In genomic region chr2:1656326-1656960, GRCh38 we compare ENCODE assay signal across 13 cellular contexts.
A peak's percentile ranks its signal among the peaks of the same experiment; 100 is the strongest.
DNase-seq lines count a peak whose midpoint lies in the region; ATAC-seq, FAIRE-seq and TF ChIP-seq lines count a peak whose summit lies in the region.
"Had no signal": no experiment of that assay in that cellular context is flagged by ENCODE, and none has a peak within 500 bp of the region (broad histone marks: within the 10 kb centered on the region; RNA-seq: fewer than 3 reads in every experiment).

No MANE protein-coding gene starts in this region.

- H3K36me3 ChIP-seq in K562 (ENCODE audit: control insufficient read depth, insufficient read depth, low read length) (no peaks in the 10 kb centered on the region), osteoblast (ENCODE audit: insufficient read depth, low read length) (peaks cover 31% of the 10 kb centered on the region), tibial nerve (peaks cover 0 to 29% (median 0%) of the 10 kb centered on the region in 3 donors)

- DNase-seq in AG04450 (ENCODE audit: low read depth, low spot score) (no peak), K562 (ENCODE audit: extremely low read depth in 1 of 4, low spot score in 3 of 4) (no peak), osteoblast (ENCODE audit: insufficient read length, low spot score, missing footprints) (no peak), tibial nerve (ENCODE audit: low spot score in 2 of 2) (no peak), NCI-H2081 (lab: John Stamatoyannopoulos, UW) (no peak)
- DNase-seq in effector CD4-positive, alpha-beta T cell, result no peak
- DNase-seq: AML-193, DMS79 treated with DMSO at 0.1 percent for 48 hours, NCI-H146, nucleus accumbens had no signal

- no TSS peak for BruUV-seq in K562 (replicated peaks; lab: Mats Ljungman, UMichigan)

- H3K9ac ChIP-seq in K562 (ENCODE audit: insufficient read depth in 1 of 2, low read depth in 2 of 2, low read length in 2 of 2), result no peak overlapping the region
- H3K9ac ChIP-seq: KMS-11 had no signal

- no peaks in the 10 kb centered on the region for H3K9me1 ChIP-seq in K562 (ENCODE audit: control insufficient read depth, insufficient read depth, low read length)

- peak; percentile 2 for ATAC-seq in HG02885 (IDR thresholded peaks at IDR 0.05; ENCODE audit: poor library complexity, unreplicated experiment)
- ATAC-seq in K562, result peak; percentile 60
- ATAC-seq in GM19452 (IDR thresholded peaks at IDR 0.05; ENCODE audit: unreplicated experiment), result no peak

- POLR2A ChIA-PET in AG04450 (lab: Yijun Ruan, JAX), result no interaction called here
- POLR2A ChIA-PET in K562 (lab: Yijun Ruan, JAX), result no interaction called here

- no peaks in the 10 kb centered on the region; the same call in 1 of the 2 replicates for H4K20me1 ChIP-seq in K562 (replicated peaks; ENCODE audit: control insufficient read depth, insufficient read depth, low read length)
- no peaks in the 10 kb centered on the region for H4K20me1 ChIP-seq in osteoblast (ENCODE audit: insufficient read depth, low read length)

- no peak for TF ChIP-seq RAD21 in K562 (CRISPR knock-in tag; conservative IDR thresholded peaks at IDR 0.05 in 1 of 2, IDR thresholded peaks at IDR 0.05 in 1 of 2)

- TF ChIP-seq POLR2A in K562 (conservative IDR thresholded peaks at IDR 0.05) (no peak), tibial nerve (IDR thresholded peaks at IDR 0.05) (no peak)

- in situ Hi-C loops in K562 (cut with MboI), result no loop called here

- H3K27ac ChIP-seq in AG04450 (ENCODE audit: low read depth, low read length) (peak overlapping the region; percentile 39), K562 (ENCODE audit: extremely low read depth, low read depth, low read length) (no peak overlapping the region), osteoblast (ENCODE audit: low read depth, low read length) (peak overlapping the region; percentile 97), tibial nerve (peak overlapping the region in 2 of 4 donors; percentile 21 to 68)
- H3K27ac ChIP-seq: KMS-11 had no signal

- TF ChIP-seq EP300 in K562 (IDR thresholded peaks at IDR 0.05; ENCODE audit: low read length) (no peak), tibial nerve (IDR thresholded peaks at IDR 0.05) (no peak)

- H3K4me3 ChIP-seq in AG04450 (ENCODE audit: low read depth, low read length) (no peak overlapping the region), K562 (no peak overlapping the region), osteoblast (ENCODE audit: insufficient read depth, low read length) (no peak overlapping the region), tibial nerve (no peak overlapping the region)

- H3K9me3 ChIP-seq in AG04450 (ENCODE audit: control insufficient read depth, insufficient read depth, low read length), result no peaks in the 10 kb centered on the region
- H3K9me3 ChIP-seq in K562 (replicated peaks; ENCODE audit: control insufficient read depth, insufficient read depth, low read depth, low read length), result no peaks in the 10 kb centered on the region
- H3K9me3 ChIP-seq in osteoblast (ENCODE audit: low read depth, low read length), result no peaks in the 10 kb centered on the region
- no peaks in the 10 kb centered on the region for H3K9me3 ChIP-seq in tibial nerve

- no peaks in the 10 kb centered on the region for H3K27me3 ChIP-seq in AG04450 (ENCODE audit: control insufficient read depth, insufficient read depth, low read length)
- H3K27me3 ChIP-seq in K562 (ENCODE audit: control insufficient read depth in 2 of 2, insufficient read depth in 2 of 2, low read length in 2 of 2), result peaks cover 4 to 17% of the 10 kb centered on the region in 2 experiments; a peak in 3 of 5 replicates
- no peaks in the 10 kb centered on the region for H3K27me3 ChIP-seq in osteoblast (ENCODE audit: insufficient read depth, low read length)
- H3K27me3 ChIP-seq in tibial nerve, result no peaks in the 10 kb centered on the region

- intact Hi-C loops in K562 (cut with micrococcal nuclease), result no loop called here

- H3K4me2 ChIP-seq in K562 (ENCODE audit: insufficient read depth, low read length) (no peak overlapping the region), osteoblast (ENCODE audit: insufficient read depth, low read length) (no peak overlapping the region)
- H3K4me2 ChIP-seq: KMS-11 had no signal

- CTCF ChIA-PET in AG04450 (lab: Charles Lee) (interaction anchor here (0.7 kb wide), 1 partner anchor 36 kb away, joined by 3 read pairs; no protein-coding TSS in a partner anchor), K562 (lab: Yijun Ruan, JAX; ENCODE audit: low intra/inter-chr PET ratio) (no interaction called here)

- no peak overlapping the region for H2AFZ ChIP-seq in K562 (ENCODE audit: low read depth, low read length)
- no peak overlapping the region for H2AFZ ChIP-seq in osteoblast (ENCODE audit: low read length)

- no peaks in the 10 kb centered on the region for H3K79me2 ChIP-seq in K562 (ENCODE audit: control insufficient read depth, insufficient read depth, low read length)
- peaks cover 4% of the 10 kb centered on the region for H3K79me2 ChIP-seq in osteoblast (ENCODE audit: insufficient read depth, low read length)

- TF ChIP-seq CTCF in AG04450 (IDR thresholded peaks at IDR 0.05; ENCODE audit: low read depth, low read length) (no peak), K562 (IDR thresholded peaks at IDR 0.05 in 2 of 3, conservative IDR thresholded peaks at IDR 0.05 in 1 of 3; ENCODE audit: insufficient read depth in 2 of 3, low read depth in 1 of 3, low read length in 3 of 3) (no peak), osteoblast (IDR thresholded peaks at IDR 0.05; ENCODE audit: extremely low read depth, low read depth, low read length) (no peak), tibial nerve (IDR thresholded peaks at IDR 0.05) (no peak)

- 12% methylated on average over 4 of the region's 6 CpGs for WGBS in K562 (ENCODE audit: insufficient coverage, low coverage, missing lambda C conversion rate)
- 87 to 90% methylated on average over 6 of the region's 6 CpGs for WGBS in tibial nerve, 2 donors

- H3K4me1 ChIP-seq in K562 (replicated peaks in 1 of 2; ENCODE audit: control insufficient read depth in 2 of 2, insufficient read depth in 2 of 2, low read length in 2 of 2) (no peaks in the 10 kb centered on the region), osteoblast (ENCODE audit: insufficient read depth, low read length) (peaks cover 45% of the 10 kb centered on the region), tibial nerve (peaks cover 0 to 37% (median 6%) of the 10 kb centered on the region in 4 donors)

- FAIRE-seq in K562 (lab: Jason Lieb, UNC), result no peak

TF ChIP-seq in K562, 482 proteins besides CTCF, POLR2A, EP300 and RAD21:
- TF ChIP-seq PRMT5 (CRISPR knock-in tag; IDR thresholded peaks at IDR 0.05) (no peak), ZNF140 (CRISPR knock-in tag; IDR thresholded peaks at IDR 0.05) (no peak), CAMTA2 (CRISPR knock-in tag; conservative IDR thresholded peaks at IDR 0.05) (no peak), GABPB1 (CRISPR knock-in tag; IDR thresholded peaks at IDR 0.05) (no peak), HNRNPH1 (optimal IDR thresholded peaks at IDR 0.05; ENCODE audit: low read depth, low read length) (no peak), USF1 (CRISPR knock-in tag; IDR thresholded peaks at IDR 0.05) (no peak)
- TF ChIP-seq, protein P1, sequence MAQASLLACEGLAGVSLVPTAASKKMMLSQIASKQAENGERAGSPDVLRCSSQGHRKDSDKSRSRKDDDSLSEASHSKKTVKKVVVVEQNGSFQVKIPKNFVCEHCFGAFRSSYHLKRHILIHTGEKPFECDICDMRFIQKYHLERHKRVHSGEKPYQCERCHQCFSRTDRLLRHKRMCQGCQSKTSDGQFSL (CRISPR knock-in tag; IDR thresholded peaks at IDR 0.05), result no peak
- TF ChIP-seq, protein P1 (tag; IDR thresholded peaks at IDR 0.05), result no peak
